18 cellular contexts compared by ENCODE assay signal in the genomic region with DNA sequence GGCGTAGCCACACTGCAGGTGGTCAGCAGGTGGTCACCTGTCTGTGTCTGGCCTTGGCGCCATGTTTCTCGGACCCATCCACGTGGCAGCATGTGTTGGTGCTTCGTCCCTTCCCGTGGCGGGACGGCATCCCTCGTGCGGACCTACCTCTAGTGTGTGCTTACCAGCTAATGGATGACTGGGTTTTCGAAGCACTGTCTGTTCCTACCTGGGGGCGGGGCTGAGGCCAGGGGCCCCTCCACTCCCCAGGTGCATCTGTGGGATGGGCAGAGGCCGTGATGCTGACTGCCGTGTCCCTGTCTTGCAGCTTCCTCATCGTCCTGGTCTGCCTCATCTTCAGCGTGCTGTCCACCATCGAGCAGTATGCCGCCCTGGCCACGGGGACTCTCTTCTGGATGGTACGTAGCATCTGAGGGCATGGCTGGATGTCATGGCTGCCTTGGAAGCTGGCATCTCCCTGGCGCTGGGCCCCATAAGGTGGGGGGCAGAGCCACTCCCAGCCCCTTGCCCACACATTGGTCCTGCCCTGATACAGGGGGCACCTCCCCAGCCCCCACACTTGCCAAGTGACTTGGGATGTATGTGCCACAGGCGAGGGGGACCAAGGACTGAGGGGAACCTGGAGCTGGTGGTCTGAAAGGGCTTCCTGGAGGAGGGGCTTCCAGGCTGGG.
DNase-seq lines count a peak whose midpoint lies in the region; ATAC-seq, FAIRE-seq and TF ChIP-seq lines count a peak whose summit lies in the region.
"Had no signal": no experiment of that assay in that cellular context is flagged by ENCODE, and none has a peak within 500 bp of the region (broad histone marks: within the 10 kb centered on the region; RNA-seq: fewer than 3 reads in every experiment).

No MANE protein-coding gene starts in this region.

- no peaks in the 10 kb centered on the region for H3K9me3 Mint-ChIP-seq in activated naive CD4-positive, alpha-beta T cell treated with anti-CD3 and anti-CD28 coated beads, Interleukin-2, amount 50 U/mL, for 24 hours
- H3K9me3 Mint-ChIP-seq: activated T-helper 1 cell treated with anti-CD3 and anti-CD28 coated beads, Interleukin-12 subunit alpha, Interleukin-12 subunit beta, Interleukin-2, Interleukin-4 antibody, amounts not matched to agents 30 ng/mL and 10 ng/mL and 1 ng/mL, durations not matched to agents 14 hours and 24 hours and 36 hours; CD4-positive, CD25-positive, alpha-beta regulatory T cell; H9 had no signal

- peak overlapping the region; percentile 81; the same call in 1 of the 2 replicates for H3K4me2 ChIP-seq in MM.1S (ENCODE audit: low read depth, low read length)

- H3K4me3 ChIP-seq in MM.1S (ENCODE audit: low read length) (no peak overlapping the region), kidney (ENCODE audit: low read length in 2 of 2) (no peak overlapping the region), small intestine (ENCODE audit: low read depth in 1 of 2, low read length in 2 of 2) (no peak overlapping the region), gastroesophageal sphincter (no peak overlapping the region)
- H3K4me3 ChIP-seq: cardiac muscle cell had no signal

- no peaks in the 10 kb centered on the region; the same call in 1 of the 2 replicates for H3F3A ChIP-seq in MM.1S (ENCODE audit: insufficient read depth, low read length)

- peak overlapping the region; percentile 68 for H3K27ac Mint-ChIP-seq in activated naive CD4-positive, alpha-beta T cell treated with anti-CD3 and anti-CD28 coated beads, Interleukin-2, amount 50 U/mL, for 24 hours
- H3K27ac Mint-ChIP-seq: activated T-helper 1 cell treated with anti-CD3 and anti-CD28 coated beads, Interleukin-12 subunit alpha, Interleukin-12 subunit beta, Interleukin-2, Interleukin-4 antibody, amounts not matched to agents 30 ng/mL and 10 ng/mL and 1 ng/mL, durations not matched to agents 14 hours and 24 hours and 36 hours; H9; progenitor cell of endocrine pancreas had no signal

- no peak for ATAC-seq in gastroesophageal sphincter

- peaks cover 8% of the 10 kb centered on the region; the same call in 1 of the 2 replicates for H4K20me1 ChIP-seq in MM.1S (ENCODE audit: insufficient read depth, low read length)

- H3K27ac ChIP-seq in MM.1S (ENCODE audit: low read length) (peak overlapping the region; percentile 75; the same call in 1 of the 2 replicates), kidney (ENCODE audit: low read depth in 2 of 2, low read length in 2 of 2) (no peak overlapping the region), small intestine (ENCODE audit: low read depth in 1 of 2, low read length in 1 of 2) (peak overlapping the region; percentile 79 to 86), gastroesophageal sphincter (no peak overlapping the region)
- H3K27ac ChIP-seq: cardiac muscle cell had no signal

- TF ChIP-seq EP300 in gastroesophageal sphincter (IDR thresholded peaks at IDR 0.05), result no peak

- H3K4me3 Mint-ChIP-seq in activated naive CD4-positive, alpha-beta T cell treated with anti-CD3 and anti-CD28 coated beads, Interleukin-2, amount 50 U/mL, for 24 hours, result no peak overlapping the region
- H3K4me3 Mint-ChIP-seq: activated T-helper 1 cell treated with anti-CD3 and anti-CD28 coated beads, Interleukin-12 subunit alpha, Interleukin-12 subunit beta, Interleukin-2, Interleukin-4 antibody, amounts not matched to agents 30 ng/mL and 10 ng/mL and 1 ng/mL, durations not matched to agents 14 hours and 24 hours and 36 hours; H9 had no signal

- H3K4me1 Mint-ChIP-seq in activated naive CD4-positive, alpha-beta T cell treated with anti-CD3 and anti-CD28 coated beads, Interleukin-2, amount 50 U/mL, for 24 hours, result peaks cover 43% of the 10 kb centered on the region

- no peak for TF ChIP-seq CTCF in MM.1S (IDR thresholded peaks at IDR 0.05; ENCODE audit: low read length)
- no peak for TF ChIP-seq CTCF in kidney (IDR thresholded peaks at IDR 0.05; ENCODE audit: borderline replicate concordance, extremely low read depth, insufficient read depth)
- TF ChIP-seq CTCF in gastroesophageal sphincter (IDR thresholded peaks at IDR 0.05), result no peak

- intact Hi-C loops in kidney (cut with DNase I), result no loop called here

- H3K36me3 ChIP-seq in MM.1S (replicated peaks; ENCODE audit: insufficient read depth, low read length) (no peaks in the 10 kb centered on the region), kidney (ENCODE audit: control insufficient read depth in 1 of 2, insufficient read depth in 2 of 2, low read length in 2 of 2) (no peaks in the 10 kb centered on the region), small intestine (ENCODE audit: control insufficient read depth in 2 of 2, insufficient read depth in 2 of 2, low read length in 2 of 2) (no peaks in the 10 kb centered on the region), gastroesophageal sphincter (no peaks in the 10 kb centered on the region)
- H3K36me3 ChIP-seq: cardiac muscle cell had no signal

- TF ChIP-seq POLR2A in gastroesophageal sphincter (IDR thresholded peaks at IDR 0.05), result no peak

- 58 to 80% (median 64%) methylated on average over 21 to 22 of the region's 22 CpGs for WGBS in small intestine, 3 donors
- 96% methylated on average over 5 of the region's 22 CpGs; no CpG with 5 or more reads in 1 of the 2 donors for WGBS in gastroesophageal sphincter (ENCODE audit: low coverage in 1 of 2), 2 donors

- H3K79me2 ChIP-seq in MM.1S (ENCODE audit: low read length), result 0 out of 2 replicates have a peak, but pooled peaks cover 3% of the 10 kb centered on the region

- no peak for FAIRE-seq in kidney (lab: Jason Lieb, UNC)
- FAIRE-seq in small intestine (lab: Jason Lieb, UNC), result no peak
- FAIRE-seq in frontal cortex (lab: Jason Lieb, UNC), result no peak

- H3K9me2 ChIP-seq in MM.1S (replicated peaks; ENCODE audit: insufficient read depth, low read length), result no peaks in the 10 kb centered on the region

- H3K27me3 Mint-ChIP-seq in activated naive CD4-positive, alpha-beta T cell treated with anti-CD3 and anti-CD28 coated beads, Interleukin-2, amount 50 U/mL, for 24 hours, result no peaks in the 10 kb centered on the region
- H3K27me3 Mint-ChIP-seq: CD4-positive, CD25-positive, alpha-beta regulatory T cell had no signal

- H3K9me3 ChIP-seq in MM.1S (replicated peaks; ENCODE audit: insufficient read depth, low read length) (no peaks in the 10 kb centered on the region), kidney (ENCODE audit: control insufficient read depth in 1 of 2, low read length in 2 of 2) (no peaks in the 10 kb centered on the region), small intestine (ENCODE audit: control insufficient read depth, low read depth) (no peaks in the 10 kb centered on the region), gastroesophageal sphincter (no peaks in the 10 kb centered on the region)

- H3K27me3 ChIP-seq in MM.1S (replicated peaks; ENCODE audit: insufficient read depth, low read length), result no peaks in the 10 kb centered on the region
- H3K27me3 ChIP-seq in small intestine (ENCODE audit: control insufficient read depth in 2 of 2, insufficient read depth in 2 of 2, low read length in 2 of 2), result no peaks in the 10 kb centered on the region
- peaks cover 29% of the 10 kb centered on the region for H3K27me3 ChIP-seq in gastroesophageal sphincter

- DNase-seq in MM.1S, result no peak
- peak; percentile 68 for DNase-seq in kidney
- DNase-seq in small intestine, result no peak
- no peak for DNase-seq in NCI-H345 treated with DMSO at 0.1 percent for 48 hours (lab: John Stamatoyannopoulos, UW; ENCODE audit: unreplicated experiment)
- DNase-seq in frontal cortex (ENCODE audit: low spot score in 2 of 2), result no peak
- DNase-seq: activated CD4-positive, alpha-beta T cell treated with anti-CD3 and anti-CD28 coated beads for 4 hours; CD4-positive, CD25-positive, alpha-beta regulatory T cell; erythroblast; NCI-H2171; stimulated activated CD4-positive, alpha-beta T cell treated with anti-CD3 and anti-CD28 coated beads, Interleukin-4, amount 100 ng/mL, for 4 hours; stimulated activated naive CD4-positive, alpha-beta T cell treated with Interleukin-2 at 50 U/mL for 16 hours; SW 1271 had no signal

- peak overlapping the region; percentile 77; the same call in 1 of the 2 replicates for H3K9ac ChIP-seq in MM.1S (ENCODE audit: low read length)
- H3K9ac ChIP-seq in kidney (ENCODE audit: low read length in 2 of 2), result no peak overlapping the region

- no peaks in the 10 kb centered on the region for H3K36me3 Mint-ChIP-seq in activated naive CD4-positive, alpha-beta T cell treated with anti-CD3 and anti-CD28 coated beads, Interleukin-2, amount 50 U/mL, for 24 hours
- H3K36me3 Mint-ChIP-seq: CD4-positive, CD25-positive, alpha-beta regulatory T cell had no signal

- H3K4me1 ChIP-seq in MM.1S (ENCODE audit: low read length) (peaks cover 14% of the 10 kb centered on the region), kidney (ENCODE audit: control insufficient read depth in 1 of 2, insufficient read depth in 1 of 2, low read depth in 1 of 2, low read length in 2 of 2) (peaks cover 0 to 22% of the 10 kb centered on the region in 2 donors), small intestine (ENCODE audit: control insufficient read depth in 2 of 2, insufficient read depth in 1 of 2, low read depth in 1 of 2, low read length in 1 of 2) (peaks cover 0 to 3% of the 10 kb centered on the region in 2 donors), gastroesophageal sphincter (peaks cover 0 to 4% (median 0%) of the 10 kb centered on the region in 3 donors)

- no peak overlapping the region for H2AFZ ChIP-seq in MM.1S (ENCODE audit: low read length)

Comparison
In these comparisons a context has a peak if more than half of its experiments do, and no peak if none do; other contexts are left out.
1. H3K27ac ChIP-seq: peak in MM.1S (single experiment) and small intestine (2 of 2); none in kidney (0 of 2) and gastroesophageal sphincter (0 of 4).